In the genomic region with DNA sequence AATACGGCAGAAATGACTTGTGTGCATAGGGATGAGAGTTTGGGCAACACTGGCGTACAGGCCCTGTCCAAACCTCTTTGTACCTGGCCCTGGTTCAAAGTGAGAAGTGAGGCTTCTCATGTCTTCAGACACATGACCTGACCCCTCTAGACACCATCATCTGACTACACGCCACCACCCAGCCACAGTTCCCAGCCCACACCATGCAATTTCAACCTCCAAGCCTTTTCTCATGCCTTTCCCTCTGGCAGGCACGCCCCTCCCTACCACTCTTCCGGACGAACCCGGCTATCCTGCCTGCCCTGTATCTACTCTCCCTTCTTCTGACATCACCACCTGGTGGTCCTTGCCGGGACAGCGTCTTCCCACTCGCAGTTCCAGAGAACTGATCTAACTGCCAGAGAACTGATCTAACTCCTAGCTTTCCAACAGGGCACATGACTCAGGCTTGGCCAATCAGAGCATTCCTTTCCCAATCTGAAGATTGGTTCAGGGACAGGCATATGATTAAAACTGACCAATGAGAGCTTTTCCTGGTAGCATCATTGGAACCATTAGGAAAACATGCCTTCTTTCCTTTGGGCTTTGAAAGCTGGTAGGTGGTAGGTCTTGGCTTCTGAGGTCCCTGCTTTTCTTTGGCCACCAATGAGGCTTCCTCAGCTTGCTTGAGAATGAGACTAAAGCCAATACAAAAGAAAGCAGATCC, we compare ENCODE assay signal across 1 cellular context.
TF ChIP-seq lines count a peak whose summit lies in the region.

No MANE protein-coding gene starts in this region.

TF ChIP-seq in HepG2, 621 proteins besides CTCF, POLR2A, EP300 and RAD21 (continued from another document):
- TF ChIP-seq, protein P1, sequence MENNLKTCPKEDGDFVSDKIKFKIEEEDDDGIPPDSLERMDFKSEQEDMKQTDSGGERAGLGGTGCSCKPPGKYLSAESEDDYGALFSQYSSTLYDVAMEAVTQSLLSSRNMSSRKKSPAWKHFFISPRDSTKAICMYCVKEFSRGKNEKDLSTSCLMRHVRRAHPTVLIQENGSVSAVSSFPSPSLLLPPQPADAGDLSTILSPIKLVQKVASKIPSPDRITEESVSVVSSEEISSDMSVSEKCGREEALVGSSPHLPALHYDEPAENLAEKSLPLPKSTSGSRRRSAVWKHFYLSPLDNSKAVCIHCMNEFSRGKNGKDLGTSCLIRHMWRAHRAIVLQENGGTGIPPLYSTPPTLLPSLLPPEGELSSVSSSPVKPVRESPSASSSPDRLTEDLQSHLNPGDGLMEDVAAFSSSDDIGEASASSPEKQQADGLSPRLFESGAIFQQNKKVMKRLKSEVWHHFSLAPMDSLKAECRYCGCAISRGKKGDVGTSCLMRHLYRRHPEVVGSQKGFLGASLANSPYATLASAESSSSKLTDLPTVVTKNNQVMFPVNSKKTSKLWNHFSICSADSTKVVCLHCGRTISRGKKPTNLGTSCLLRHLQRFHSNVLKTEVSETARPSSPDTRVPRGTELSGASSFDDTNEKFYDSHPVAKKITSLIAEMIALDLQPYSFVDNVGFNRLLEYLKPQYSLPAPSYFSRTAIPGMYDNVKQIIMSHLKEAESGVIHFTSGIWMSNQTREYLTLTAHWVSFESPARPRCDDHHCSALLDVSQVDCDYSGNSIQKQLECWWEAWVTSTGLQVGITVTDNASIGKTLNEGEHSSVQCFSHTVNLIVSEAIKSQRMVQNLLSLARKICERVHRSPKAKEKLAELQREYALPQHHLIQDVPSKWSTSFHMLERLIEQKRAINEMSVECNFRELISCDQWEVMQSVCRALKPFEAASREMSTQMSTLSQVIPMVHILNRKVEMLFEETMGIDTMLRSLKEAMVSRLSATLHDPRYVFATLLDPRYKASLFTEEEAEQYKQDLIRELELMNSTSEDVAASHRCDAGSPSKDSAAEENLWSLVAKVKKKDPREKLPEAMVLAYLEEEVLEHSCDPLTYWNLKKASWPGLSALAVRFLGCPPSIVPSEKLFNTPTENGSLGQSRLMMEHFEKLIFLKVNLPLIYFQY (CRISPR knock-in tag; IDR thresholded peaks at IDR 0.05; ENCODE audit: borderline replicate concordance), result no peak
- TF ChIP-seq CBX5 (CRISPR knock-in tag; IDR thresholded peaks at IDR 0.05; ENCODE audit: borderline replicate concordance) (peak; percentile 51; the same call in 1 of the 2 replicates), NFATC3 (CRISPR knock-in tag; IDR thresholded peaks at IDR 0.05) (no peak), CAMTA2 (CRISPR knock-in tag; IDR thresholded peaks at IDR 0.05; ENCODE audit: borderline replicate concordance) (no peak), CREB1 (IDR thresholded peaks at IDR 0.05) (peak; percentile 50), CREB1 (CRISPR knock-in tag; IDR thresholded peaks at IDR 0.05) (no peak), HES4 (CRISPR knock-in tag; IDR thresholded peaks at IDR 0.05; ENCODE audit: borderline replicate concordance) (no peak), FOXC1 (CRISPR knock-in tag; IDR thresholded peaks at IDR 0.05; ENCODE audit: borderline replicate concordance) (no peak), PLRG1 (conservative IDR thresholded peaks at IDR 0.05) (no peak), ZNF598 (CRISPR knock-in tag; IDR thresholded peaks at IDR 0.05; ENCODE audit: borderline replicate concordance) (no peak), ELF4 (CRISPR knock-in tag; IDR thresholded peaks at IDR 0.05; ENCODE audit: borderline replicate concordance) (no peak), KLF11 (CRISPR knock-in tag; IDR thresholded peaks at IDR 0.05) (no peak), ZNF143 (CRISPR knock-in tag; IDR thresholded peaks at IDR 0.05) (no peak), ZNF441 (CRISPR knock-in tag; IDR thresholded peaks at IDR 0.05; ENCODE audit: borderline replicate concordance) (no peak), ZNF841 (CRISPR knock-in tag; IDR thresholded peaks at IDR 0.05; ENCODE audit: borderline replicate concordance) (no peak), TEAD2 (CRISPR knock-in tag; IDR thresholded peaks at IDR 0.05) (no peak), NKX3-1 (CRISPR knock-in tag; IDR thresholded peaks at IDR 0.05) (no peak)
- TF ChIP-seq, protein P2, sequence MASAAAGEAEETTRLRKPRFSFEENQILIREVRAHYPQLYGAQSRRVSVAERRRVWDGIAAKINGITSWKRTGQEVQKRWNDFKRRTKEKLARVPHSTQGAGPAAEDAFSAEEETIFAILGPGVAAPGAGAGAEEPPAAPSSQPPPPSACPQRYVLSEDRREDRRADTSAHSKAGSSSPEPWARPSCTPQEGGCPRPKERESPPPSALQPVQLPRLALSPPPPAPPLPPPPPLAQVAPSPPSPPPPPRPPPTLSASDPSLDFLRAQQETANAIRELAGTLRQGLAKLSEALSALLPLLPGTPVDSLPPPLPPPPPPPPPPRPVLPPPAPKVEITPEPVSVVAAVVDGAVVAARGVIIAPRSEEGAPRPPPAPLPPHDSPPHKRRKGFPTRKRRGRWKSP (CRISPR knock-in tag; IDR thresholded peaks at IDR 0.05), result no peak
- TF ChIP-seq, protein P3, sequence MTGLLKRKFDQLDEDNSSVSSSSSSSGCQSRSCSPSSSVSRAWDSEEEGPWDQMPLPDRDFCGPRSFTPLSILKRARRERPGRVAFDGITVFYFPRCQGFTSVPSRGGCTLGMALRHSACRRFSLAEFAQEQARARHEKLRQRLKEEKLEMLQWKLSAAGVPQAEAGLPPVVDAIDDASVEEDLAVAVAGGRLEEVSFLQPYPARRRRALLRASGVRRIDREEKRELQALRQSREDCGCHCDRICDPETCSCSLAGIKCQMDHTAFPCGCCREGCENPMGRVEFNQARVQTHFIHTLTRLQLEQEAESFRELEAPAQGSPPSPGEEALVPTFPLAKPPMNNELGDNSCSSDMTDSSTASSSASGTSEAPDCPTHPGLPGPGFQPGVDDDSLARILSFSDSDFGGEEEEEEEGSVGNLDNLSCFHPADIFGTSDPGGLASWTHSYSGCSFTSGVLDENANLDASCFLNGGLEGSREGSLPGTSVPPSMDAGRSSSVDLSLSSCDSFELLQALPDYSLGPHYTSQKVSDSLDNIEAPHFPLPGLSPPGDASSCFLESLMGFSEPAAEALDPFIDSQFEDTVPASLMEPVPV (CRISPR knock-in tag; IDR thresholded peaks at IDR 0.05), result no peak
- TF ChIP-seq, protein P4, sequence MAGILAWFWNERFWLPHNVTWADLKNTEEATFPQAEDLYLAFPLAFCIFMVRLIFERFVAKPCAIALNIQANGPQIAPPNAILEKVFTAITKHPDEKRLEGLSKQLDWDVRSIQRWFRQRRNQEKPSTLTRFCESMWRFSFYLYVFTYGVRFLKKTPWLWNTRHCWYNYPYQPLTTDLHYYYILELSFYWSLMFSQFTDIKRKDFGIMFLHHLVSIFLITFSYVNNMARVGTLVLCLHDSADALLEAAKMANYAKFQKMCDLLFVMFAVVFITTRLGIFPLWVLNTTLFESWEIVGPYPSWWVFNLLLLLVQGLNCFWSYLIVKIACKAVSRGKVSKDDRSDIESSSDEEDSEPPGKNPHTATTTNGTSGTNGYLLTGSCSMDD (CRISPR knock-in tag; IDR thresholded peaks at IDR 0.05), result no peak
- TF ChIP-seq, protein P5, sequence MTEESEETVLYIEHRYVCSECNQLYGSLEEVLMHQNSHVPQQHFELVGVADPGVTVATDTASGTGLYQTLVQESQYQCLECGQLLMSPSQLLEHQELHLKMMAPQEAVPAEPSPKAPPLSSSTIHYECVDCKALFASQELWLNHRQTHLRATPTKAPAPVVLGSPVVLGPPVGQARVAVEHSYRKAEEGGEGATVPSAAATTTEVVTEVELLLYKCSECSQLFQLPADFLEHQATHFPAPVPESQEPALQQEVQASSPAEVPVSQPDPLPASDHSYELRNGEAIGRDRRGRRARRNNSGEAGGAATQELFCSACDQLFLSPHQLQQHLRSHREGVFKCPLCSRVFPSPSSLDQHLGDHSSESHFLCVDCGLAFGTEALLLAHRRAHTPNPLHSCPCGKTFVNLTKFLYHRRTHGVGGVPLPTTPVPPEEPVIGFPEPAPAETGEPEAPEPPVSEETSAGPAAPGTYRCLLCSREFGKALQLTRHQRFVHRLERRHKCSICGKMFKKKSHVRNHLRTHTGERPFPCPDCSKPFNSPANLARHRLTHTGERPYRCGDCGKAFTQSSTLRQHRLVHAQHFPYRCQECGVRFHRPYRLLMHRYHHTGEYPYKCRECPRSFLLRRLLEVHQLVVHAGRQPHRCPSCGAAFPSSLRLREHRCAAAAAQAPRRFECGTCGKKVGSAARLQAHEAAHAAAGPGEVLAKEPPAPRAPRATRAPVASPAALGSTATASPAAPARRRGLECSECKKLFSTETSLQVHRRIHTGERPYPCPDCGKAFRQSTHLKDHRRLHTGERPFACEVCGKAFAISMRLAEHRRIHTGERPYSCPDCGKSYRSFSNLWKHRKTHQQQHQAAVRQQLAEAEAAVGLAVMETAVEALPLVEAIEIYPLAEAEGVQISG (CRISPR knock-in tag; IDR thresholded peaks at IDR 0.05), result peak; percentile 98
- TF ChIP-seq, protein P6, sequence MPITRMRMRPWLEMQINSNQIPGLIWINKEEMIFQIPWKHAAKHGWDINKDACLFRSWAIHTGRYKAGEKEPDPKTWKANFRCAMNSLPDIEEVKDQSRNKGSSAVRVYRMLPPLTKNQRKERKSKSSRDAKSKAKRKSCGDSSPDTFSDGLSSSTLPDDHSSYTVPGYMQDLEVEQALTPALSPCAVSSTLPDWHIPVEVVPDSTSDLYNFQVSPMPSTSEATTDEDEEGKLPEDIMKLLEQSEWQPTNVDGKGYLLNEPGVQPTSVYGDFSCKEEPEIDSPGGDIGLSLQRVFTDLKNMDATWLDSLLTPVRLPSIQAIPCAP (CRISPR knock-in tag; IDR thresholded peaks at IDR 0.05; ENCODE audit: low read depth), result no peak
- TF ChIP-seq, protein P7, sequence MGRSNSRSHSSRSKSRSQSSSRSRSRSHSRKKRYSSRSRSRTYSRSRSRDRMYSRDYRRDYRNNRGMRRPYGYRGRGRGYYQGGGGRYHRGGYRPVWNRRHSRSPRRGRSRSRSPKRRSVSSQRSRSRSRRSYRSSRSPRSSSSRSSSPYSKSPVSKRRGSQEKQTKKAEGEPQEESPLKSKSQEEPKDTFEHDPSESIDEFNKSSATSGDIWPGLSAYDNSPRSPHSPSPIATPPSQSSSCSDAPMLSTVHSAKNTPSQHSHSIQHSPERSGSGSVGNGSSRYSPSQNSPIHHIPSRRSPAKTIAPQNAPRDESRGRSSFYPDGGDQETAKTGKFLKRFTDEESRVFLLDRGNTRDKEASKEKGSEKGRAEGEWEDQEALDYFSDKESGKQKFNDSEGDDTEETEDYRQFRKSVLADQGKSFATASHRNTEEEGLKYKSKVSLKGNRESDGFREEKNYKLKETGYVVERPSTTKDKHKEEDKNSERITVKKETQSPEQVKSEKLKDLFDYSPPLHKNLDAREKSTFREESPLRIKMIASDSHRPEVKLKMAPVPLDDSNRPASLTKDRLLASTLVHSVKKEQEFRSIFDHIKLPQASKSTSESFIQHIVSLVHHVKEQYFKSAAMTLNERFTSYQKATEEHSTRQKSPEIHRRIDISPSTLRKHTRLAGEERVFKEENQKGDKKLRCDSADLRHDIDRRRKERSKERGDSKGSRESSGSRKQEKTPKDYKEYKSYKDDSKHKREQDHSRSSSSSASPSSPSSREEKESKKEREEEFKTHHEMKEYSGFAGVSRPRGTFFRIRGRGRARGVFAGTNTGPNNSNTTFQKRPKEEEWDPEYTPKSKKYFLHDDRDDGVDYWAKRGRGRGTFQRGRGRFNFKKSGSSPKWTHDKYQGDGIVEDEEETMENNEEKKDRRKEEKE (IDR thresholded peaks at IDR 0.05), result no peak
- TF ChIP-seq, protein P8, sequence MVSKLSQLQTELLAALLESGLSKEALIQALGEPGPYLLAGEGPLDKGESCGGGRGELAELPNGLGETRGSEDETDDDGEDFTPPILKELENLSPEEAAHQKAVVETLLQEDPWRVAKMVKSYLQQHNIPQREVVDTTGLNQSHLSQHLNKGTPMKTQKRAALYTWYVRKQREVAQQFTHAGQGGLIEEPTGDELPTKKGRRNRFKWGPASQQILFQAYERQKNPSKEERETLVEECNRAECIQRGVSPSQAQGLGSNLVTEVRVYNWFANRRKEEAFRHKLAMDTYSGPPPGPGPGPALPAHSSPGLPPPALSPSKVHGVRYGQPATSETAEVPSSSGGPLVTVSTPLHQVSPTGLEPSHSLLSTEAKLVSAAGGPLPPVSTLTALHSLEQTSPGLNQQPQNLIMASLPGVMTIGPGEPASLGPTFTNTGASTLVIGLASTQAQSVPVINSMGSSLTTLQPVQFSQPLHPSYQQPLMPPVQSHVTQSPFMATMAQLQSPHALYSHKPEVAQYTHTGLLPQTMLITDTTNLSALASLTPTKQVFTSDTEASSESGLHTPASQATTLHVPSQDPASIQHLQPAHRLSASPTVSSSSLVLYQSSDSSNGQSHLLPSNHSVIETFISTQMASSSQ (IDR thresholded peaks at IDR 0.05; ENCODE audit: low read depth), result no peak
- TF ChIP-seq, protein P8 (CRISPR knock-in tag; IDR thresholded peaks at IDR 0.05; ENCODE audit: borderline replicate concordance), result no peak
